ENCODE assay signal across 12 cellular contexts in the genomic region with DNA sequence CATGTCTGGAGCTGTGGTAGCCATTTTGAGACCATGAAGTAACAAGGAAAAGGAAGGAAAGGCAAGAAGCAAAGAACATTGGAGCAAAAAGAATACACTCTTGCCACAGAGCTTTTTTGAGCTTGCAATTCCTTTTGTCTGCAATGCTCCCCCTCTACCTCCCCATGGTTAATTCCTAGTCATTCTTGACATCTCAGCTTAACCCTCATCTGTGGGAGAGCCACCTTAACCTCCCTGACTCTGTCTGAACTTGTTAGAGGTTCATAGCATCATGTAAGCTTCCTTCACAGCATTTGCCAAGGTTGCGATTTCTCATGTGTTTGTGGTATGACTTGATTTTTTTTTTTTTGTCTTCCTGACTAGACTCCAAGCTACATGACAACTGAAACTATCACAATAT.
A peak's percentile ranks its signal among the peaks of the same experiment; 100 is the strongest.
DNase-seq lines count a peak whose midpoint lies in the region; ATAC-seq and TF ChIP-seq lines count a peak whose summit lies in the region.
"Had no signal": no experiment of that assay in that cellular context is flagged by ENCODE, and none has a peak within 500 bp of the region (broad histone marks: within the 10 kb centered on the region; RNA-seq: fewer than 3 reads in every experiment).

No MANE protein-coding gene starts in this region.

- TF ChIP-seq POLR2A in esophagus squamous epithelium (IDR thresholded peaks at IDR 0.05) = no peak

- H3K9me2 ChIP-seq in Karpas-422 (replicated peaks; ENCODE audit: insufficient read depth, low read length) = no peaks in the 10 kb centered on the region

- no peak for DNase-seq in RWPE2 (ENCODE audit: low spot score)
- no peak for DNase-seq in caudate nucleus (lab: John Stamatoyannopoulos, UW)
- DNase-seq in esophagus squamous epithelium (lab: John Stamatoyannopoulos, UW) = no peak
- DNase-seq in Karpas-422 = no peak
- DNase-seq in colonic mucosa = no peak
- DNase-seq: CD8-positive, alpha-beta T cell; COR-L47; GM23248; H7 had no signal

- no peak overlapping the region for H2AFZ ChIP-seq in Karpas-422 (ENCODE audit: low read length)
- H2AFZ ChIP-seq: GM23248 had no signal

- peaks cover 16% of the 10 kb centered on the region for H3K4me1 ChIP-seq in RWPE2 (ENCODE audit: insufficient read depth, poor library complexity, severe bottlenecking)
- H3K4me1 ChIP-seq in esophagus squamous epithelium = peaks cover 0 to 40% (median 9%) of the 10 kb centered on the region in 3 donors
- no peaks in the 10 kb centered on the region for H3K4me1 ChIP-seq in thymus (ENCODE audit: control insufficient read depth, insufficient read depth, low read length)
- H3K4me1 ChIP-seq in Karpas-422 (ENCODE audit: low read length) = no peaks in the 10 kb centered on the region
- H3K4me1 ChIP-seq in colonic mucosa = no peaks in the 10 kb centered on the region

- H3K27ac ChIP-seq in RWPE2 (ENCODE audit: poor library complexity, severe bottlenecking) = peak overlapping the region; percentile 55
- H3K27ac ChIP-seq in caudate nucleus (ENCODE audit: low read depth, low read length) = peak overlapping the region; percentile 82
- H3K27ac ChIP-seq in esophagus squamous epithelium = peak overlapping the region; percentile 63 to 80 (median 72)
- H3K27ac ChIP-seq in thymus (ENCODE audit: low read depth) = peak overlapping the region; percentile 18
- no peak overlapping the region for H3K27ac ChIP-seq in Karpas-422 (ENCODE audit: low read length)
- no peak overlapping the region for H3K27ac ChIP-seq in colonic mucosa
- H3K27ac ChIP-seq: GM23248, HL-60 had no signal

- H3K36me3 ChIP-seq in RWPE2 (ENCODE audit: low read depth) = no peaks in the 10 kb centered on the region
- no peaks in the 10 kb centered on the region for H3K36me3 ChIP-seq in esophagus squamous epithelium
- no peaks in the 10 kb centered on the region for H3K36me3 ChIP-seq in thymus (ENCODE audit: control insufficient read depth, insufficient read depth)
- no peaks in the 10 kb centered on the region for H3K36me3 ChIP-seq in Karpas-422 (ENCODE audit: insufficient read depth, low read length)
- H3K36me3 ChIP-seq in colonic mucosa = no peaks in the 10 kb centered on the region

- ATAC-seq in RWPE2 (ENCODE audit: low read depth) (peak; percentile 46; the same call in 1 of the 3 replicates), GM21390 (IDR thresholded peaks at IDR 0.05; ENCODE audit: unreplicated experiment) (no peak)
- ATAC-seq: CD8-positive, alpha-beta T cell had no signal

- intact Hi-C loops in esophagus squamous epithelium (cut with DNase I) = no loop called here
- intact Hi-C loops in colonic mucosa (cut with DNase I) = no loop called here

- H3K4me2 ChIP-seq in Karpas-422 (ENCODE audit: low read depth, low read length, poor library complexity, severe bottlenecking) = no peak overlapping the region

- no peaks in the 10 kb centered on the region for H3K79me2 ChIP-seq in Karpas-422 (ENCODE audit: low read length)

- H3K9ac ChIP-seq in Karpas-422 (ENCODE audit: low read length) (no peak overlapping the region), colonic mucosa (ENCODE audit: low read depth in 2 of 2, low read length in 2 of 2) (no peak overlapping the region)
- H3K9ac ChIP-seq: GM23248 had no signal

- H3K4me3 ChIP-seq in RWPE2 (ENCODE audit: severe bottlenecking) (no peak overlapping the region), esophagus squamous epithelium (no peak overlapping the region), thymus (ENCODE audit: low read length) (no peak overlapping the region), Karpas-422 (ENCODE audit: low read length) (no peak overlapping the region), colonic mucosa (no peak overlapping the region)
- H3K4me3 ChIP-seq: GM23248 had no signal

- no peaks in the 10 kb centered on the region for H4K20me1 ChIP-seq in Karpas-422 (ENCODE audit: insufficient read depth, low read depth, low read length)

- H3K9me3 ChIP-seq in RWPE2 (ENCODE audit: severe bottlenecking) = no peaks in the 10 kb centered on the region
- H3K9me3 ChIP-seq in esophagus squamous epithelium = no peaks in the 10 kb centered on the region
- H3K9me3 ChIP-seq in thymus (ENCODE audit: control insufficient read depth) = no peaks in the 10 kb centered on the region
- H3K9me3 ChIP-seq in Karpas-422 (ENCODE audit: low read length) = no peaks in the 10 kb centered on the region
- H3K9me3 ChIP-seq in colonic mucosa = no peaks in the 10 kb centered on the region

- TF ChIP-seq CTCF in RWPE2 (IDR thresholded peaks at IDR 0.05; ENCODE audit: poor library complexity, severe bottlenecking) (no peak), esophagus squamous epithelium (IDR thresholded peaks at IDR 0.05) (no peak), colonic mucosa (IDR thresholded peaks at IDR 0.05) (no peak)

- H3K27me3 ChIP-seq in RWPE2 (ENCODE audit: insufficient read depth, poor library complexity, severe bottlenecking) (no peaks in the 10 kb centered on the region), esophagus squamous epithelium (no peaks in the 10 kb centered on the region), thymus (ENCODE audit: control insufficient read depth, insufficient read depth) (no peaks in the 10 kb centered on the region), Karpas-422 (ENCODE audit: low read length) (no peaks in the 10 kb centered on the region), colonic mucosa (no peaks in the 10 kb centered on the region)

- WGBS in esophagus squamous epithelium, 2 donors = 39 to 44% methylated on average over 1 of the region's 1 CpG
- 92% methylated on average over 1 of the region's 1 CpG for WGBS in thymus

Comparison
In these comparisons a context has a peak if more than half of its experiments do, and no peak if none do; other contexts are left out.
1. H3K27ac ChIP-seq: peak in RWPE2 (single experiment), caudate nucleus (single experiment), esophagus squamous epithelium (4 of 4) and thymus (single experiment); none in Karpas-422 (single experiment) and colonic mucosa (single experiment).